7 cellular contexts compared by ENCODE assay signal in genomic region chr2:110853516-110853915, GRCh38.
DNase-seq lines count a peak whose midpoint lies in the region; ATAC-seq, FAIRE-seq and TF ChIP-seq lines count a peak whose summit lies in the region.

No MANE protein-coding gene starts in this region.

- ATAC-seq in GM21619 (IDR thresholded peaks at IDR 0.05; ENCODE audit: unreplicated experiment) = no peak
- no peak for ATAC-seq in GM21423 (IDR thresholded peaks at IDR 0.05; ENCODE audit: unreplicated experiment)

- no peaks in the 10 kb centered on the region for H3K9me3 ChIP-seq in WERI-Rb-1 (ENCODE audit: severe bottlenecking)
- H3K9me3 ChIP-seq in H1 (ENCODE audit: insufficient read depth in 2 of 2, low read depth in 1 of 2, low read length in 1 of 2) = no peaks in the 10 kb centered on the region
- H3K9me3 ChIP-seq in osteoblast (ENCODE audit: low read depth, low read length) = no peaks in the 10 kb centered on the region

- DNase-seq in EL (peak; percentile 21), WERI-Rb-1 (peak; percentile 27), H1 (ENCODE audit: low read depth in 1 of 2, low spot score in 2 of 2) (no peak), osteoblast (ENCODE audit: insufficient read length, low spot score, missing footprints) (no peak)

- TF ChIP-seq CTCF in KMS-11 (conservative IDR thresholded peaks at IDR 0.05; ENCODE audit: low read depth, low read length) = peak; percentile 32; the same call in 1 of the 2 replicates
- peak; percentile 68 for TF ChIP-seq CTCF in WERI-Rb-1 (IDR thresholded peaks at IDR 0.05; ENCODE audit: low read depth, low read length)
- TF ChIP-seq CTCF in H1 (IDR thresholded peaks at IDR 0.05; ENCODE audit: control extremely low read depth in 1 of 3, insufficient read depth in 1 of 3, low read depth in 1 of 3, low read length in 3 of 3) = peak; percentile 55 to 81 (median 65)
- peak; percentile 63 for TF ChIP-seq CTCF in osteoblast (IDR thresholded peaks at IDR 0.05; ENCODE audit: extremely low read depth, low read depth, low read length)

- no peaks in the 10 kb centered on the region for H3K36me3 ChIP-seq in KMS-11 (ENCODE audit: insufficient read depth)
- no peaks in the 10 kb centered on the region for H3K36me3 ChIP-seq in WERI-Rb-1
- H3K36me3 ChIP-seq in H1 (ENCODE audit: control insufficient read depth in 2 of 4, insufficient read depth in 4 of 4, low read length in 3 of 4) = no peaks in the 10 kb centered on the region; a peak in 2 of 8 replicates
- H3K36me3 ChIP-seq in osteoblast (ENCODE audit: insufficient read depth, low read length) = no peaks in the 10 kb centered on the region

- no peaks in the 10 kb centered on the region for H3K23me2 ChIP-seq in H1 (ENCODE audit: low read depth, low read length)

- no peak overlapping the region for H3K4me3 ChIP-seq in KMS-11 (IDR thresholded peaks at IDR 0.05; ENCODE audit: insufficient read depth, low read depth, low read length)
- no peak overlapping the region for H3K4me3 ChIP-seq in WERI-Rb-1 (ENCODE audit: low read depth, low read length)
- H3K4me3 ChIP-seq in H1 (ENCODE audit: extremely low read depth in 1 of 4, insufficient read depth in 2 of 4, low read depth in 3 of 4, low read length in 4 of 4) = no peak overlapping the region
- no peak overlapping the region for H3K4me3 ChIP-seq in osteoblast (ENCODE audit: insufficient read depth, low read length)

- TF ChIP-seq RAD21 in H1 (IDR thresholded peaks at IDR 0.05 in 1 of 2, conservative IDR thresholded peaks at IDR 0.05 in 1 of 2; ENCODE audit: low read depth in 2 of 2, low read length in 2 of 2) = peak; percentile 26 to 47

- peak; percentile 36 for FAIRE-seq in H1 (lab: Jason Lieb, UNC)

- no peak overlapping the region for H4K91ac ChIP-seq in H1 (replicated peaks; ENCODE audit: insufficient read length, low read length)

- no peak overlapping the region for H3K4me2 ChIP-seq in KMS-11
- H3K4me2 ChIP-seq in H1 (ENCODE audit: insufficient read depth in 1 of 2, low read depth in 2 of 2, low read length in 2 of 2) = no peak overlapping the region
- H3K4me2 ChIP-seq in osteoblast (ENCODE audit: insufficient read depth, low read length) = no peak overlapping the region

- H3K27me3 ChIP-seq in KMS-11 (ENCODE audit: insufficient read depth, low read depth) (no peaks in the 10 kb centered on the region), WERI-Rb-1 (ENCODE audit: insufficient read depth, low read depth, severe bottlenecking) (peaks cover 91% of the 10 kb centered on the region), H1 (replicated peaks in 1 of 4; ENCODE audit: control insufficient read depth in 3 of 4, extremely low read depth in 1 of 4, insufficient read depth in 3 of 4, low read length in 3 of 4) (no peaks in the 10 kb centered on the region), osteoblast (ENCODE audit: insufficient read depth, low read length) (peaks cover 23% of the 10 kb centered on the region)

- no peak overlapping the region for H2AK5ac ChIP-seq in H1 (ENCODE audit: low read depth, low read length)

- H4K8ac ChIP-seq in H1 (ENCODE audit: extremely low read depth, insufficient read depth, low read length) = no peak overlapping the region

- no peak for TF ChIP-seq EP300 in H1 (IDR thresholded peaks at IDR 0.05; ENCODE audit: borderline replicate concordance in 1 of 2, low read depth in 2 of 2, low read length in 2 of 2)

- H3K9ac ChIP-seq in KMS-11 (no peak overlapping the region), H1 (replicated peaks in 1 of 4; ENCODE audit: extremely low read depth in 1 of 4, low read depth in 3 of 4, low read length in 3 of 4) (no peak overlapping the region)

- POLR2A ChIA-PET in H1 (lab: Charles Lee; ENCODE audit: partially characterized antibody) = no interaction called here

- H3K4me1 ChIP-seq in KMS-11 (ENCODE audit: low read depth, poor library complexity, severe bottlenecking) = peaks cover 14% of the 10 kb centered on the region
- peaks cover 2 to 13% (median 7%) of the 10 kb centered on the region in 4 experiments; a peak in 5 of 7 replicates for H3K4me1 ChIP-seq in H1 (replicated peaks in 1 of 4; ENCODE audit: control insufficient read depth in 3 of 4, insufficient read depth in 4 of 4, low read length in 3 of 4)
- H3K4me1 ChIP-seq in osteoblast (ENCODE audit: insufficient read depth, low read length) = no peaks in the 10 kb centered on the region

- CTCF ChIA-PET in H1 (lab: Charles Lee; ENCODE audit: partially characterized antibody) = interaction anchor here (0.6 to 6.4 kb wide), 29 partner anchors 9 to 386 kb away, joined by 3 to 58 read pairs (median 4); no protein-coding TSS in a partner anchor

- H4K20me1 ChIP-seq in KMS-11 (ENCODE audit: insufficient read depth) (no peaks in the 10 kb centered on the region), H1 (replicated peaks in 1 of 2; ENCODE audit: control insufficient read depth in 1 of 2, insufficient read depth in 2 of 2, low read length in 2 of 2) (peaks cover 0 to 2% of the 10 kb centered on the region in 2 experiments), osteoblast (ENCODE audit: insufficient read depth, low read length) (no peaks in the 10 kb centered on the region)

- no peak overlapping the region for H3K14ac ChIP-seq in H1 (ENCODE audit: insufficient read length)

- no peak overlapping the region for H3K27ac ChIP-seq in KMS-11
- H3K27ac ChIP-seq in WERI-Rb-1 = no peak overlapping the region
- no peak overlapping the region for H3K27ac ChIP-seq in H1 (ENCODE audit: low read depth, low read length)
- H3K27ac ChIP-seq in osteoblast (ENCODE audit: low read depth, low read length) = no peak overlapping the region

- H2BK5ac ChIP-seq in H1 (ENCODE audit: low read depth, low read length) = no peak overlapping the region

- WGBS in H1 (ENCODE audit: extremely low coverage in 1 of 2, insufficient coverage in 1 of 2, insufficient read length in 1 of 2, insufficient replicate concordance in 2 of 2, low coverage in 1 of 2, low lambda C conversion rate in 2 of 2, missing lambda C conversion rate in 1 of 2), 2 experiments = 55% methylated on average over 5 of the region's 5 CpGs; no CpG with 5 or more reads in 1 of the 2 experiments

- H2BK12ac ChIP-seq in H1 (ENCODE audit: low read depth, low read length) = no peak overlapping the region

- H3K79me2 ChIP-seq in KMS-11 (ENCODE audit: insufficient read depth, low read depth) (no peaks in the 10 kb centered on the region), H1 (ENCODE audit: control insufficient read depth in 1 of 2, insufficient read depth in 2 of 2, low read length in 2 of 2) (no peaks in the 10 kb centered on the region), osteoblast (ENCODE audit: insufficient read depth, low read length) (no peaks in the 10 kb centered on the region)

- no peak overlapping the region for H3K23ac ChIP-seq in H1 (ENCODE audit: insufficient read length)

- H4K5ac ChIP-seq in H1 (ENCODE audit: insufficient read length, low read depth, low read length) = no peak overlapping the region

- no peak overlapping the region for H2BK15ac ChIP-seq in H1 (ENCODE audit: low read length)

- no peak for TF ChIP-seq POLR2A in H1 (IDR thresholded peaks at IDR 0.05; ENCODE audit: control extremely low read depth in 1 of 2, low read depth in 2 of 2, low read length in 2 of 2)

- H3K18ac ChIP-seq in H1 (ENCODE audit: extremely low read depth, low read length) = no peak overlapping the region

- no peak overlapping the region for H2BK20ac ChIP-seq in H1 (ENCODE audit: low read length)

- H3K56ac ChIP-seq in H1 (replicated peaks; ENCODE audit: insufficient read length, low read depth, low read length) = no peak overlapping the region

- no peaks in the 10 kb centered on the region for H3K79me1 ChIP-seq in H1 (ENCODE audit: low read depth, low read length)

- no peak overlapping the region for H3K4ac ChIP-seq in H1 (replicated peaks; ENCODE audit: insufficient read length, low read depth, low read length)

- H2AFZ ChIP-seq in KMS-11 (ENCODE audit: low read depth) = no peak overlapping the region
- no peak overlapping the region for H2AFZ ChIP-seq in H1 (ENCODE audit: low read length)
- no peak overlapping the region for H2AFZ ChIP-seq in osteoblast (ENCODE audit: low read length)

- H2BK120ac ChIP-seq in H1 (replicated peaks; ENCODE audit: low read depth, low read length) = no peak overlapping the region

TF ChIP-seq in H1, 55 proteins besides CTCF, POLR2A, EP300 and RAD21 (continues in another document):
- TF ChIP-seq NRF1 (IDR thresholded peaks at IDR 0.05; ENCODE audit: low read depth, low read length) (no peak), FOSL1 (IDR thresholded peaks at IDR 0.05; ENCODE audit: insufficient read depth, low read depth, low read length) (no peak), MAX (IDR thresholded peaks at IDR 0.05) (no peak), CEBPB (IDR thresholded peaks at IDR 0.05; ENCODE audit: low read depth, low read length) (no peak), SP2 (IDR thresholded peaks at IDR 0.05; ENCODE audit: low read length) (no peak), EGR1 (IDR thresholded peaks at IDR 0.05; ENCODE audit: borderline replicate concordance, low read depth, low read length) (no peak)
- TF ChIP-seq, protein P1, sequence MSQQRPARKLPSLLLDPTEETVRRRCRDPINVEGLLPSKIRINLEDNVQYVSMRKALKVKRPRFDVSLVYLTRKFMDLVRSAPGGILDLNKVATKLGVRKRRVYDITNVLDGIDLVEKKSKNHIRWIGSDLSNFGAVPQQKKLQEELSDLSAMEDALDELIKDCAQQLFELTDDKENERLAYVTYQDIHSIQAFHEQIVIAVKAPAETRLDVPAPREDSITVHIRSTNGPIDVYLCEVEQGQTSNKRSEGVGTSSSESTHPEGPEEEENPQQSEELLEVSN (IDR thresholded peaks at IDR 0.05) = no peak
- TF ChIP-seq, protein P2, sequence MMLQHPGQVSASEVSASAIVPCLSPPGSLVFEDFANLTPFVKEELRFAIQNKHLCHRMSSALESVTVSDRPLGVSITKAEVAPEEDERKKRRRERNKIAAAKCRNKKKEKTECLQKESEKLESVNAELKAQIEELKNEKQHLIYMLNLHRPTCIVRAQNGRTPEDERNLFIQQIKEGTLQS (IDR thresholded peaks at IDR 0.05; ENCODE audit: insufficient read depth, low read depth, low read length) = no peak

Comparison
In these comparisons a context has a peak if more than half of its experiments do, and no peak if none do; other contexts are left out.
1. DNase-seq: peak in EL (single experiment) and WERI-Rb-1 (single experiment); none in H1 (0 of 2) and osteoblast (single experiment).
2. Peak in every context shown above with its lines, with median percentiles within 50 percentile points of each other: CTCF ChIP-seq.